ENCODE assay signal across 1 cellular context in genomic region chr12:52155048-52155868, GRCh38.
TF ChIP-seq lines count a peak whose summit lies in the region.

No MANE protein-coding gene starts in this region.

TF ChIP-seq in SK-N-SH, 30 proteins besides CTCF, POLR2A, EP300 and RAD21:
- TF ChIP-seq CHD2 (IDR thresholded peaks at IDR 0.05; ENCODE audit: low read length, partially characterized antibody) (no peak), TCF12 (IDR thresholded peaks at IDR 0.05) (no peak), FOXM1 (IDR thresholded peaks at IDR 0.05; ENCODE audit: low read depth) (no peak), NRF1 (IDR thresholded peaks at IDR 0.05; ENCODE audit: low read depth, low read length) (no peak), GATA2 (CRISPR knock-in tag; IDR thresholded peaks at IDR 0.05) (no peak), EZH2phosphoT487 (IDR thresholded peaks at IDR 0.05; ENCODE audit: borderline replicate concordance, low read depth) (no peak), ZBTB33 (IDR thresholded peaks at IDR 0.05; ENCODE audit: borderline replicate concordance, low read depth) (no peak), RCOR1 (IDR thresholded peaks at IDR 0.05; ENCODE audit: low read length) (no peak), ELF1 (IDR thresholded peaks at IDR 0.05) (no peak), USF2 (IDR thresholded peaks at IDR 0.05; ENCODE audit: borderline replicate concordance, low read depth, low read length) (no peak), MXI1 (IDR thresholded peaks at IDR 0.05; ENCODE audit: low read depth, low read length) (no peak), RFX5 (IDR thresholded peaks at IDR 0.05; ENCODE audit: low read length) (no peak), POLR2AphosphoS5 (IDR thresholded peaks at IDR 0.05; ENCODE audit: low read depth, low read length) (no peak)
